In the genomic region with DNA sequence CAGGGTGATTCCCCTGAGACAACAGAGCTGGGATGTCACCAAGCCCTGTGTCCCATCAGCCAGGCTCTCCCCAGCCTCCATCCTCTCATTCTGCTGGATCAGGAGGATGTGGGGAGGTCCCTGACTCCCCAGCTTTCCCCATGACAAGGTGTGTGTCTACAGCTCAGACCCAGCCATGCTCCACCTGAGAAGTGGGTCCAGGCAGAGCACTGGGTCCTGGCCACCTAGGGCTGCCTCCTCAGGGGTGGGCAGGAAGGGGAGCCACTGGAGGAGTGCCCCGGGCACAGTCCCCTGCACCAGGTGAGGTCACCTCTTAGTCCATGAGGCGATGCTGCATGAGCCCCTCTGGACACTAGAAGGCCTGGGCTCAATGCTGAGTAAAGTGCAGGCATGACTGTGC, we compare ENCODE assay signal across 23 cellular contexts. TPM values are rescaled to one million over a fixed set of nuclear protein-coding genes. Genes with fewer than 3 reads are reported as not detected.
DNase-seq lines count a peak whose midpoint lies in the region; ATAC-seq and TF ChIP-seq lines count a peak whose summit lies in the region.
"Had no signal": no experiment of that assay in that cellular context is flagged by ENCODE, and none has a peak within 500 bp of the region (broad histone marks: within the 10 kb centered on the region; RNA-seq: fewer than 3 reads in every experiment).

No MANE protein-coding gene starts in this region.

- peaks cover 34% of the 10 kb centered on the region for H3F3A ChIP-seq in MM.1S (ENCODE audit: insufficient read depth, low read length)

- H3K36me3 ChIP-seq in MM.1S (replicated peaks; ENCODE audit: insufficient read depth, low read length) (no peaks in the 10 kb centered on the region), SJCRH30 (no peaks in the 10 kb centered on the region)
- H3K36me3 ChIP-seq: breast epithelium, suprapubic skin, uterus had no signal

- WGBS in lower leg skin, 2 donors: 86 to 100% methylated on average over 1 to 2 of the region's 2 CpGs

- H3K9ac ChIP-seq in MM.1S (ENCODE audit: low read length): peak overlapping the region; percentile 100; the same call in 1 of the 2 replicates

- no peak for TF ChIP-seq POLR2A in lower leg skin (IDR thresholded peaks at IDR 0.05)

- H3K36me3 Mint-ChIP-seq in central memory CD8-positive, alpha-beta T cell (ENCODE audit: insufficient read depth): peaks cover 3% of the 10 kb centered on the region
- H3K36me3 Mint-ChIP-seq in stimulated activated effector memory CD8-positive, alpha-beta T cell treated with anti-CD3 and anti-CD28 coated beads, Interleukin-12 subunit alpha, Interleukin-12 subunit beta, amount 100 ng/mL, for 72 hours: peaks cover 8% of the 10 kb centered on the region

- no peak overlapping the region for H3K4me3 ChIP-seq in MM.1S (ENCODE audit: low read length)
- H3K4me3 ChIP-seq in SJCRH30: no peak overlapping the region
- H3K4me3 ChIP-seq in lower leg skin (ENCODE audit: low read depth, poor library complexity, severe bottlenecking): no peak overlapping the region
- H3K4me3 ChIP-seq: breast epithelium, suprapubic skin, uterus had no signal

- no peaks in the 10 kb centered on the region for H4K20me1 ChIP-seq in MM.1S (ENCODE audit: insufficient read depth, low read length)

- H3K4me1 ChIP-seq in MM.1S (ENCODE audit: low read length) (peaks cover 47% of the 10 kb centered on the region), SJCRH30 (peaks cover 4% of the 10 kb centered on the region; the same call in 1 of the 2 replicates)
- H3K4me1 ChIP-seq: breast epithelium had no signal

- ATAC-seq in central memory CD8-positive, alpha-beta T cell (replicated peaks; ENCODE audit: extremely low read depth, poor library complexity, severe bottlenecking): no peak
- ATAC-seq in stimulated activated effector memory CD8-positive, alpha-beta T cell treated with anti-CD3 and anti-CD28 coated beads, Interleukin-12 subunit alpha, Interleukin-12 subunit beta, amount 100 ng/mL, for 72 hours: no peak
- ATAC-seq: HepG2 had no signal

- H3K27me3 ChIP-seq in MM.1S (replicated peaks; ENCODE audit: insufficient read depth, low read length): no peaks in the 10 kb centered on the region
- H3K27me3 ChIP-seq in SJCRH30: no peaks in the 10 kb centered on the region
- H3K27me3 ChIP-seq: breast epithelium, uterus had no signal

- intact Hi-C loops in lower leg skin (cut with DNase I; ENCODE audit: low total_unique reads): no loop called here

- TF ChIP-seq CTCF in MM.1S (IDR thresholded peaks at IDR 0.05; ENCODE audit: low read length) (no peak), lower leg skin (IDR thresholded peaks at IDR 0.05) (no peak)

- no peak overlapping the region for H2AFZ ChIP-seq in MM.1S (ENCODE audit: low read length)

- peak overlapping the region; percentile 92 for H3K27ac Mint-ChIP-seq in central memory CD8-positive, alpha-beta T cell (ENCODE audit: low read depth)
- H3K27ac Mint-ChIP-seq in stimulated activated effector memory CD8-positive, alpha-beta T cell treated with anti-CD3 and anti-CD28 coated beads, Interleukin-12 subunit alpha, Interleukin-12 subunit beta, amount 100 ng/mL, for 72 hours: peak overlapping the region; percentile 98
- H3K27ac Mint-ChIP-seq: nephron progenitor cell had no signal

- H3K27ac ChIP-seq in MM.1S (ENCODE audit: low read length) (peak overlapping the region; percentile 100; the same call in 1 of the 2 replicates), SJCRH30 (no peak overlapping the region)
- H3K27ac ChIP-seq: suprapubic skin, uterus had no signal

- peak; percentile 58 for DNase-seq in activated effector memory CD4-positive, alpha-beta T cell treated with anti-CD3 and anti-CD28 coated beads, Interleukin-2, amount 50 U/mL, for 16 hours
- no peak for DNase-seq in activated effector memory CD4-positive, alpha-beta T cell treated with Interleukin-2 at 50 U/mL for 16 hours
- DNase-seq in MM.1S (no peak), SJCRH30 (no peak), glomerular visceral epithelial cell (ENCODE audit: extremely low spot score) (no peak), lower leg skin (ENCODE audit: low spot score in 2 of 2) (no peak)
- DNase-seq in central memory CD8-positive, alpha-beta T cell (ENCODE audit: low spot score in 2 of 2): no peak
- DNase-seq in stimulated activated effector memory CD8-positive, alpha-beta T cell treated with anti-CD3 and anti-CD28 coated beads, Interleukin-12 subunit alpha, Interleukin-12 subunit beta, amount 100 ng/mL, for 72 hours (ENCODE audit: low spot score in 2 of 2): no peak
- DNase-seq: activated CD4-positive, CD25-positive, alpha-beta regulatory T cell; amniotic stem cell; C1 segment of cervical spinal cord; cortex of kidney; NCI-H1436 treated with DMSO at 0.1 percent for 48 hours; NCI-H510A; nephron progenitor cell; T1000; uterus had no signal

- H3K4me1 Mint-ChIP-seq in central memory CD8-positive, alpha-beta T cell: peaks cover 36% of the 10 kb centered on the region
- H3K4me1 Mint-ChIP-seq in stimulated activated effector memory CD8-positive, alpha-beta T cell treated with anti-CD3 and anti-CD28 coated beads, Interleukin-12 subunit alpha, Interleukin-12 subunit beta, amount 100 ng/mL, for 72 hours: peaks cover 83% of the 10 kb centered on the region

- no peak overlapping the region for H3K4me2 ChIP-seq in MM.1S (ENCODE audit: low read depth, low read length)

- peaks cover 7% of the 10 kb centered on the region for H3K79me2 ChIP-seq in MM.1S (ENCODE audit: low read length)

- H3K27me3 Mint-ChIP-seq in central memory CD8-positive, alpha-beta T cell: peaks cover 12% of the 10 kb centered on the region

- H3K9me2 ChIP-seq in MM.1S (replicated peaks; ENCODE audit: insufficient read depth, low read length): no peaks in the 10 kb centered on the region

- H3K4me3 Mint-ChIP-seq in central memory CD8-positive, alpha-beta T cell: no peak overlapping the region
- H3K4me3 Mint-ChIP-seq in stimulated activated effector memory CD8-positive, alpha-beta T cell treated with anti-CD3 and anti-CD28 coated beads, Interleukin-12 subunit alpha, Interleukin-12 subunit beta, amount 100 ng/mL, for 72 hours: peak overlapping the region; percentile 96
- H3K4me3 Mint-ChIP-seq: nephron progenitor cell had no signal

- no peaks in the 10 kb centered on the region for H3K9me3 Mint-ChIP-seq in central memory CD8-positive, alpha-beta T cell
- no peaks in the 10 kb centered on the region for H3K9me3 Mint-ChIP-seq in stimulated activated effector memory CD8-positive, alpha-beta T cell treated with anti-CD3 and anti-CD28 coated beads, Interleukin-12 subunit alpha, Interleukin-12 subunit beta, amount 100 ng/mL, for 72 hours
- H3K9me3 Mint-ChIP-seq: nephron progenitor cell had no signal

- H3K9me3 ChIP-seq in MM.1S (replicated peaks; ENCODE audit: insufficient read depth, low read length): no peaks in the 10 kb centered on the region
- H3K9me3 ChIP-seq in SJCRH30 (replicated peaks): no peaks in the 10 kb centered on the region
- H3K9me3 ChIP-seq: breast epithelium, suprapubic skin, uterus had no signal

RNA-seq across cellular contexts. Expression of gene ALOX5, which starts 48.2 kb away (rescaled TPM):
- total RNA-seq in SJCRH30 (2014; rRNA removed; shearing (Covaris generic)): not detected in 2 replicates
- 10 to 100 TPM in 3 of 4 donors, 1 to 10 TPM in 1; 7.4 to 16.0 (median 11.9) TPM for total RNA-seq in lower leg skin
- total RNA-seq: A673, HepG2, M059J, SK-MEL-5 had no signal
